ENCODE assay signal across 1 cellular context in the genomic region with DNA sequence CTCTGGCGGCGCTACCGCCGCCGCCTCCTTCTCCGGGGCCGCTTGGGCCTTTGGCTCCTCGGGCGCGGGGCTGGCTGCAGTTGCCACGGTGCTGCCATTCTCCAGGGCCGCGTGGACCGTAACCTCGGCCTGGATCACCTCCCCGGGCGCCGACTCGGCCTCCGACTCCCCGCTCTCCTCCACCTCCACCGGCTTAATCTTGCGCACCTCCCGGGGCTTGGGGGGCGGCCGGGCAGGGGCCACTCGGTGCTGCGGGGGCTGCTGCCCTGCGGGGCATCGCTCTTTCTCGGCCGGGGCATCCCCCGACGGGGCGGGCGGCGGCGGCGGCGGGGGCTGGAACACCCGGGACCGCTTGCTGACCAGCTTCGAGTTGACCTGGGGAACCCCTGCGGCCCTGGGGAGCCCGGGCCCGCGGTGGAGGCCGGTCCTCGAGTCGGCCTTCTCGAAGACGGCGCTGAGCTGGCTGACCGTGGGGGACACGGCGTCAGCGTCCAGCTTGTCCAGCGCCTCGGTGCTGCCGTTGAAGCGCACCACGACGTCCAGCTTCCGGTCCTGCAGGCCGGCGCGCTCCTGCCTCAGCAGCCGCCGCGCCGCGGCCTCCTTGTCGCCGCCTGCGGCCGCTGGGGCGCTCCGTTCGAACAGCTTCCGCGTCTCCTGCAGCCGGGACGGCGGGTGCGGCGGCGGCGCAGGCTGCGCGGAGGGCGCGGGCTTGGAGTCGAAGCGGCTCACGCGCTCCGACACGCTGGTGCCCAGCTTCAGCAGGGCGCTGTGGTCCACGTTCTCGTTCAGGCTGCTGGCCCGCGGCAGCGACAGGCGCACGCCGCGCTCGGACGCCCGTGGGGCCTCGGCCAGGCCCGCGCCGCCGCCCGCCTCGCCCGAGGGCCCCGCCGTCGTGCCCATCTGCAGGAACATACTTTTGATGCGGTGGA.
TF ChIP-seq lines count a peak whose summit lies in the region.

No MANE protein-coding gene starts in this region.

TF ChIP-seq in HepG2, 621 proteins besides CTCF, POLR2A, EP300 and RAD21 (continued from another document and continues in another):
- TF ChIP-seq, protein P1, sequence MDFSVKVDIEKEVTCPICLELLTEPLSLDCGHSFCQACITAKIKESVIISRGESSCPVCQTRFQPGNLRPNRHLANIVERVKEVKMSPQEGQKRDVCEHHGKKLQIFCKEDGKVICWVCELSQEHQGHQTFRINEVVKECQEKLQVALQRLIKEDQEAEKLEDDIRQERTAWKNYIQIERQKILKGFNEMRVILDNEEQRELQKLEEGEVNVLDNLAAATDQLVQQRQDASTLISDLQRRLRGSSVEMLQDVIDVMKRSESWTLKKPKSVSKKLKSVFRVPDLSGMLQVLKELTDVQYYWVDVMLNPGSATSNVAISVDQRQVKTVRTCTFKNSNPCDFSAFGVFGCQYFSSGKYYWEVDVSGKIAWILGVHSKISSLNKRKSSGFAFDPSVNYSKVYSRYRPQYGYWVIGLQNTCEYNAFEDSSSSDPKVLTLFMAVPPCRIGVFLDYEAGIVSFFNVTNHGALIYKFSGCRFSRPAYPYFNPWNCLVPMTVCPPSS (IDR thresholded peaks at IDR 0.05): no peak
- TF ChIP-seq MIER2 (CRISPR knock-in tag; IDR thresholded peaks at IDR 0.05) (no peak), ZNF136 (CRISPR knock-in tag; IDR thresholded peaks at IDR 0.05; ENCODE audit: low read depth) (no peak), XRCC5 (optimal IDR thresholded peaks at IDR 0.05; ENCODE audit: low read length) (no peak), REXO4 (CRISPR knock-in tag; IDR thresholded peaks at IDR 0.05; ENCODE audit: borderline replicate concordance) (no peak), AGO2 (optimal IDR thresholded peaks at IDR 0.05; ENCODE audit: low read depth, low read length) (peak; percentile 14), ZBTB1 (CRISPR knock-in tag; IDR thresholded peaks at IDR 0.05; ENCODE audit: borderline replicate concordance) (no peak), RCOR2 (CRISPR knock-in tag; IDR thresholded peaks at IDR 0.05) (no peak), REL (CRISPR knock-in tag; conservative IDR thresholded peaks at IDR 0.05) (peak; percentile 22; the same call in 1 of the 2 replicates), KDM5A (IDR thresholded peaks at IDR 0.05; ENCODE audit: borderline replicate concordance, low read length) (no peak), SSRP1 (CRISPR knock-in tag; IDR thresholded peaks at IDR 0.05) (no peak), ZNF34 (CRISPR knock-in tag; IDR thresholded peaks at IDR 0.05; ENCODE audit: borderline replicate concordance) (no peak), ZNF382 (CRISPR knock-in tag; IDR thresholded peaks at IDR 0.05; ENCODE audit: borderline replicate concordance) (no peak), GTF3A (CRISPR knock-in tag; conservative IDR thresholded peaks at IDR 0.05) (no peak), ZNF780A (CRISPR knock-in tag; IDR thresholded peaks at IDR 0.05) (no peak), POLR2AphosphoS2 (IDR thresholded peaks at IDR 0.05; ENCODE audit: low read depth, low read length) (no peak), TOE1 (CRISPR knock-in tag; IDR thresholded peaks at IDR 0.05) (no peak), NCOA5 (CRISPR knock-in tag; IDR thresholded peaks at IDR 0.05) (no peak), ZKSCAN5 (CRISPR knock-in tag; IDR thresholded peaks at IDR 0.05) (no peak), REPIN1 (CRISPR knock-in tag; IDR thresholded peaks at IDR 0.05; ENCODE audit: borderline replicate concordance, low read depth) (peak; percentile 15; the same call in 1 of the 2 replicates), NR2F2 (IDR thresholded peaks at IDR 0.05; ENCODE audit: borderline replicate concordance, low read depth) (no peak), ZSCAN22 (CRISPR knock-in tag; IDR thresholded peaks at IDR 0.05) (no peak), NPAS2 (CRISPR knock-in tag; IDR thresholded peaks at IDR 0.05; ENCODE audit: borderline replicate concordance) (no peak), ZNF337 (CRISPR knock-in tag; IDR thresholded peaks at IDR 0.05; ENCODE audit: borderline replicate concordance, low read depth) (no peak), TCF7 (IDR thresholded peaks at IDR 0.05; ENCODE audit: low read depth) (no peak), ZNF264 (CRISPR knock-in tag; IDR thresholded peaks at IDR 0.05) (no peak), HNRNPUL1 (IDR thresholded peaks at IDR 0.05; ENCODE audit: low read depth, low read length) (no peak)
- TF ChIP-seq, protein P2, sequence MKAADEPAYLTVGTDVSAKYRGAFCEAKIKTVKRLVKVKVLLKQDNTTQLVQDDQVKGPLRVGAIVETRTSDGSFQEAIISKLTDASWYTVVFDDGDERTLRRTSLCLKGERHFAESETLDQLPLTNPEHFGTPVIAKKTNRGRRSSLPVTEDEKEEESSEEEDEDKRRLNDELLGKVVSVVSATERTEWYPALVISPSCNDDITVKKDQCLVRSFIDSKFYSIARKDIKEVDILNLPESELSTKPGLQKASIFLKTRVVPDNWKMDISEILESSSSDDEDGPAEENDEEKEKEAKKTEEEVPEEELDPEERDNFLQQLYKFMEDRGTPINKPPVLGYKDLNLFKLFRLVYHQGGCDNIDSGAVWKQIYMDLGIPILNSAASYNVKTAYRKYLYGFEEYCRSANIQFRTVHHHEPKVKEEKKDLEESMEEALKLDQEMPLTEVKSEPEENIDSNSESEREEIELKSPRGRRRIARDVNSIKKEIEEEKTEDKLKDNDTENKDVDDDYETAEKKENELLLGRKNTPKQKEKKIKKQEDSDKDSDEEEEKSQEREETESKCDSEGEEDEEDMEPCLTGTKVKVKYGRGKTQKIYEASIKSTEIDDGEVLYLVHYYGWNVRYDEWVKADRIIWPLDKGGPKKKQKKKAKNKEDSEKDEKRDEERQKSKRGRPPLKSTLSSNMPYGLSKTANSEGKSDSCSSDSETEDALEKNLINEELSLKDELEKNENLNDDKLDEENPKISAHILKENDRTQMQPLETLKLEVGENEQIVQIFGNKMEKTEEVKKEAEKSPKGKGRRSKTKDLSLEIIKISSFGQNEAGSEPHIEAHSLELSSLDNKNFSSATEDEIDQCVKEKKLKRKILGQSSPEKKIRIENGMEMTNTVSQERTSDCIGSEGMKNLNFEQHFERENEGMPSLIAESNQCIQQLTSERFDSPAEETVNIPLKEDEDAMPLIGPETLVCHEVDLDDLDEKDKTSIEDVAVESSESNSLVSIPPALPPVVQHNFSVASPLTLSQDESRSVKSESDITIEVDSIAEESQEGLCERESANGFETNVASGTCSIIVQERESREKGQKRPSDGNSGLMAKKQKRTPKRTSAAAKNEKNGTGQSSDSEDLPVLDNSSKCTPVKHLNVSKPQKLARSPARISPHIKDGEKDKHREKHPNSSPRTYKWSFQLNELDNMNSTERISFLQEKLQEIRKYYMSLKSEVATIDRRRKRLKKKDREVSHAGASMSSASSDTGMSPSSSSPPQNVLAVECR (CRISPR knock-in tag; IDR thresholded peaks at IDR 0.05; ENCODE audit: borderline replicate concordance): peak; percentile 63; the same call in 1 of the 2 replicates
- TF ChIP-seq, protein P3, sequence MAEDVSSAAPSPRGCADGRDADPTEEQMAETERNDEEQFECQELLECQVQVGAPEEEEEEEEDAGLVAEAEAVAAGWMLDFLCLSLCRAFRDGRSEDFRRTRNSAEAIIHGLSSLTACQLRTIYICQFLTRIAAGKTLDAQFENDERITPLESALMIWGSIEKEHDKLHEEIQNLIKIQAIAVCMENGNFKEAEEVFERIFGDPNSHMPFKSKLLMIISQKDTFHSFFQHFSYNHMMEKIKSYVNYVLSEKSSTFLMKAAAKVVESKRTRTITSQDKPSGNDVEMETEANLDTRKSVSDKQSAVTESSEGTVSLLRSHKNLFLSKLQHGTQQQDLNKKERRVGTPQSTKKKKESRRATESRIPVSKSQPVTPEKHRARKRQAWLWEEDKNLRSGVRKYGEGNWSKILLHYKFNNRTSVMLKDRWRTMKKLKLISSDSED (CRISPR knock-in tag; IDR thresholded peaks at IDR 0.05): no peak; the same call in 1 of the 2 replicates
- TF ChIP-seq, protein P4, sequence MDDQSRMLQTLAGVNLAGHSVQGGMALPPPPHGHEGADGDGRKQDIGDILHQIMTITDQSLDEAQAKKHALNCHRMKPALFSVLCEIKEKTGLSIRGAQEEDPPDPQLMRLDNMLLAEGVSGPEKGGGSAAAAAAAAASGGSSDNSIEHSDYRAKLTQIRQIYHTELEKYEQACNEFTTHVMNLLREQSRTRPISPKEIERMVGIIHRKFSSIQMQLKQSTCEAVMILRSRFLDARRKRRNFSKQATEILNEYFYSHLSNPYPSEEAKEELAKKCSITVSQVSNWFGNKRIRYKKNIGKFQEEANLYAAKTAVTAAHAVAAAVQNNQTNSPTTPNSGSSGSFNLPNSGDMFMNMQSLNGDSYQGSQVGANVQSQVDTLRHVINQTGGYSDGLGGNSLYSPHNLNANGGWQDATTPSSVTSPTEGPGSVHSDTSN (CRISPR knock-in tag; IDR thresholded peaks at IDR 0.05; ENCODE audit: borderline replicate concordance): no peak
- TF ChIP-seq, protein P5, sequence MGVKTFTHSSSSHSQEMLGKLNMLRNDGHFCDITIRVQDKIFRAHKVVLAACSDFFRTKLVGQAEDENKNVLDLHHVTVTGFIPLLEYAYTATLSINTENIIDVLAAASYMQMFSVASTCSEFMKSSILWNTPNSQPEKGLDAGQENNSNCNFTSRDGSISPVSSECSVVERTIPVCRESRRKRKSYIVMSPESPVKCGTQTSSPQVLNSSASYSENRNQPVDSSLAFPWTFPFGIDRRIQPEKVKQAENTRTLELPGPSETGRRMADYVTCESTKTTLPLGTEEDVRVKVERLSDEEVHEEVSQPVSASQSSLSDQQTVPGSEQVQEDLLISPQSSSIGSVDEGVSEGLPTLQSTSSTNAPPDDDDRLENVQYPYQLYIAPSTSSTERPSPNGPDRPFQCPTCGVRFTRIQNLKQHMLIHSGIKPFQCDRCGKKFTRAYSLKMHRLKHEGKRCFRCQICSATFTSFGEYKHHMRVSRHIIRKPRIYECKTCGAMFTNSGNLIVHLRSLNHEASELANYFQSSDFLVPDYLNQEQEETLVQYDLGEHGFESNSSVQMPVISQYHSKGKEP (CRISPR knock-in tag; IDR thresholded peaks at IDR 0.05): no peak
- TF ChIP-seq, protein P6, sequence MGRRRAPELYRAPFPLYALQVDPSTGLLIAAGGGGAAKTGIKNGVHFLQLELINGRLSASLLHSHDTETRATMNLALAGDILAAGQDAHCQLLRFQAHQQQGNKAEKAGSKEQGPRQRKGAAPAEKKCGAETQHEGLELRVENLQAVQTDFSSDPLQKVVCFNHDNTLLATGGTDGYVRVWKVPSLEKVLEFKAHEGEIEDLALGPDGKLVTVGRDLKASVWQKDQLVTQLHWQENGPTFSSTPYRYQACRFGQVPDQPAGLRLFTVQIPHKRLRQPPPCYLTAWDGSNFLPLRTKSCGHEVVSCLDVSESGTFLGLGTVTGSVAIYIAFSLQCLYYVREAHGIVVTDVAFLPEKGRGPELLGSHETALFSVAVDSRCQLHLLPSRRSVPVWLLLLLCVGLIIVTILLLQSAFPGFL (CRISPR knock-in tag; IDR thresholded peaks at IDR 0.05): 0 out of 2 replicates have a peak, but pooled peaks have one; percentile 29
- TF ChIP-seq, protein P7, sequence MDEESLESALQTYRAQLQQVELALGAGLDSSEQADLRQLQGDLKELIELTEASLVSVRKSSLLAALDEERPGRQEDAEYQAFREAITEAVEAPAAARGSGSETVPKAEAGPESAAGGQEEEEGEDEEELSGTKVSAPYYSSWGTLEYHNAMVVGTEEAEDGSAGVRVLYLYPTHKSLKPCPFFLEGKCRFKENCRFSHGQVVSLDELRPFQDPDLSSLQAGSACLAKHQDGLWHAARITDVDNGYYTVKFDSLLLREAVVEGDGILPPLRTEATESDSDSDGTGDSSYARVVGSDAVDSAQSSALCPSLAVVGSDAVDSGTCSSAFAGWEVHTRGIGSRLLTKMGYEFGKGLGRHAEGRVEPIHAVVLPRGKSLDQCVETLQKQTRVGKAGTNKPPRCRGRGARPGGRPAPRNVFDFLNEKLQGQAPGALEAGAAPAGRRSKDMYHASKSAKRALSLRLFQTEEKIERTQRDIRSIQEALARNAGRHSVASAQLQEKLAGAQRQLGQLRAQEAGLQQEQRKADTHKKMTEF (CRISPR knock-in tag; IDR thresholded peaks at IDR 0.05): 0 out of 2 replicates have a peak, but pooled peaks have one; percentile 15
- TF ChIP-seq, protein P8, sequence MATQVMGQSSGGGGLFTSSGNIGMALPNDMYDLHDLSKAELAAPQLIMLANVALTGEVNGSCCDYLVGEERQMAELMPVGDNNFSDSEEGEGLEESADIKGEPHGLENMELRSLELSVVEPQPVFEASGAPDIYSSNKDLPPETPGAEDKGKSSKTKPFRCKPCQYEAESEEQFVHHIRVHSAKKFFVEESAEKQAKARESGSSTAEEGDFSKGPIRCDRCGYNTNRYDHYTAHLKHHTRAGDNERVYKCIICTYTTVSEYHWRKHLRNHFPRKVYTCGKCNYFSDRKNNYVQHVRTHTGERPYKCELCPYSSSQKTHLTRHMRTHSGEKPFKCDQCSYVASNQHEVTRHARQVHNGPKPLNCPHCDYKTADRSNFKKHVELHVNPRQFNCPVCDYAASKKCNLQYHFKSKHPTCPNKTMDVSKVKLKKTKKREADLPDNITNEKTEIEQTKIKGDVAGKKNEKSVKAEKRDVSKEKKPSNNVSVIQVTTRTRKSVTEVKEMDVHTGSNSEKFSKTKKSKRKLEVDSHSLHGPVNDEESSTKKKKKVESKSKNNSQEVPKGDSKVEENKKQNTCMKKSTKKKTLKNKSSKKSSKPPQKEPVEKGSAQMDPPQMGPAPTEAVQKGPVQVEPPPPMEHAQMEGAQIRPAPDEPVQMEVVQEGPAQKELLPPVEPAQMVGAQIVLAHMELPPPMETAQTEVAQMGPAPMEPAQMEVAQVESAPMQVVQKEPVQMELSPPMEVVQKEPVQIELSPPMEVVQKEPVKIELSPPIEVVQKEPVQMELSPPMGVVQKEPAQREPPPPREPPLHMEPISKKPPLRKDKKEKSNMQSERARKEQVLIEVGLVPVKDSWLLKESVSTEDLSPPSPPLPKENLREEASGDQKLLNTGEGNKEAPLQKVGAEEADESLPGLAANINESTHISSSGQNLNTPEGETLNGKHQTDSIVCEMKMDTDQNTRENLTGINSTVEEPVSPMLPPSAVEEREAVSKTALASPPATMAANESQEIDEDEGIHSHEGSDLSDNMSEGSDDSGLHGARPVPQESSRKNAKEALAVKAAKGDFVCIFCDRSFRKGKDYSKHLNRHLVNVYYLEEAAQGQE (IDR thresholded peaks at IDR 0.05; ENCODE audit: borderline replicate concordance in 1 of 2, low read depth in 1 of 2, low read length in 2 of 2): no peak
